In the genomic region with DNA sequence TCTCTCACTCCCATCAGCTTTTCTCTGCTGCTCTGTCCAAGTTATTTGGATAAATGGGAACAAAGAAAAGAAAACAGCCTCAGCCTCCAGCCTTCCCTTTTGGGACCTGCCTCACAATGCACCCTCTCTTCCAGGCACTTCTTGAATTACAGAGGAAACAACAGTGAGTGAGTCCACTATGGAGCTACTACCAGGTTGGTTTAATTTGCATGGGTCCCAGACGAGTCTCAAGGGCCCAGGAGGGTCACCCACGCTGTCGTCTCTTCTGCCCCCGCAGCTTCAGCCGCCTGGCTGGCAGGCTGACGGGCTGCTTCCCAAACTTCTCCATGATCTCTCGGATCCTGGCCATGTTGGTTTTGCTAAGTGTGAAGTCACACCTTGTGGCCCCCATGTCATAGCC, we compare ENCODE assay signal across 27 cellular contexts.
DNase-seq lines count a peak whose midpoint lies in the region; ATAC-seq and TF ChIP-seq lines count a peak whose summit lies in the region.
"Had no signal": no experiment of that assay in that cellular context is flagged by ENCODE, and none has a peak within 500 bp of the region (broad histone marks: within the 10 kb centered on the region; RNA-seq: fewer than 3 reads in every experiment).

No MANE protein-coding gene starts in this region.

- H3K79me2 ChIP-seq in GM23338 (replicated peaks; ENCODE audit: insufficient read depth) = no peaks in the 10 kb centered on the region

- H3K4me1 Mint-ChIP-seq in GM23338 (peaks cover 19% of the 10 kb centered on the region), glutamatergic neuron (ENCODE audit: low read depth, unreplicated experiment) (peaks cover 9% of the 10 kb centered on the region)
- H3K4me1 Mint-ChIP-seq: CD14-positive monocyte; CD8-positive, alpha-beta memory T cell had no signal

- H3K4me2 ChIP-seq in GM23338 = peak overlapping the region; percentile 68; the same call in 1 of the 2 replicates

- H3K9ac ChIP-seq in NT2/D1 (ENCODE audit: insufficient read length, low read depth) = peak overlapping the region; percentile 5

- intact Hi-C loops in sciatic nerve (cut with DNase I) = no loop called here

- peaks cover 14% of the 10 kb centered on the region for H3K9me3 Mint-ChIP-seq in GM23338
- peaks cover 6% of the 10 kb centered on the region for H3K9me3 Mint-ChIP-seq in glutamatergic neuron (ENCODE audit: unreplicated experiment)
- H3K9me3 Mint-ChIP-seq: CD8-positive, alpha-beta memory T cell had no signal

- H3K27ac ChIP-seq in GM23338 (ENCODE audit: low read depth) = no peak overlapping the region
- H3K27ac ChIP-seq: RWPE1 had no signal

- H3K4me3 Mint-ChIP-seq in GM23338 (no peak overlapping the region), glutamatergic neuron (ENCODE audit: unreplicated experiment) (no peak overlapping the region)
- H3K4me3 Mint-ChIP-seq: CD14-positive monocyte; CD8-positive, alpha-beta memory T cell had no signal

- peaks cover 6% of the 10 kb centered on the region for H3K27me3 Mint-ChIP-seq in GM23338 (ENCODE audit: insufficient read depth, low read depth, poor library complexity)
- H3K27me3 Mint-ChIP-seq in glutamatergic neuron (ENCODE audit: unreplicated experiment) = no peaks in the 10 kb centered on the region

- no peak overlapping the region for H3K27ac Mint-ChIP-seq in GM23338
- H3K27ac Mint-ChIP-seq in glutamatergic neuron (ENCODE audit: unreplicated experiment) = no peak overlapping the region
- H3K27ac Mint-ChIP-seq: CD8-positive, alpha-beta memory T cell had no signal

- no peaks in the 10 kb centered on the region for H3F3A ChIP-seq in GM23338 (replicated peaks; ENCODE audit: low read depth)

- no peaks in the 10 kb centered on the region for H4K20me1 ChIP-seq in GM23338 (replicated peaks; ENCODE audit: insufficient read depth)

- H2AFZ ChIP-seq in GM23338 = peak overlapping the region; percentile 52

- ATAC-seq in GM23338 (peak; percentile 16; the same call in 1 of the 3 replicates), sciatic nerve (peak; percentile 24), HG03342 (IDR thresholded peaks at IDR 0.05; ENCODE audit: unreplicated experiment) (no peak)
- ATAC-seq: GM12878, Panc1 had no signal

- TF ChIP-seq CTCF in GM23338 (conservative IDR thresholded peaks at IDR 0.05; ENCODE audit: low read depth in 2 of 2) = no peak
- no peak for TF ChIP-seq CTCF in glutamatergic neuron (IDR thresholded peaks at IDR 0.05; ENCODE audit: partially characterized antibody, unreplicated experiment)

- no peak overlapping the region for H3K4me3 ChIP-seq in GM23338
- no peak overlapping the region for H3K4me3 ChIP-seq in NT2/D1 (ENCODE audit: insufficient read length, low read depth)
- H3K4me3 ChIP-seq: GM12878, MG63 had no signal

- H3K36me3 Mint-ChIP-seq in GM23338 (ENCODE audit: low read depth) = peaks cover 22% of the 10 kb centered on the region
- peaks cover 13% of the 10 kb centered on the region for H3K36me3 Mint-ChIP-seq in glutamatergic neuron (ENCODE audit: unreplicated experiment)
- H3K36me3 Mint-ChIP-seq: CD14-positive monocyte; CD8-positive, alpha-beta memory T cell had no signal

- H3K36me3 ChIP-seq in GM23338 (ENCODE audit: insufficient read depth) (no peaks in the 10 kb centered on the region), NT2/D1 (ENCODE audit: insufficient read depth, insufficient read length, low read length) (peaks cover 4% of the 10 kb centered on the region)
- H3K36me3 ChIP-seq: BE2C, MG63 had no signal

- peaks cover 16% of the 10 kb centered on the region for H3K9me3 ChIP-seq in NT2/D1 (ENCODE audit: insufficient read depth, low read length)
- H3K9me3 ChIP-seq: BE2C, MG63 had no signal

- peaks cover 16% of the 10 kb centered on the region for H3K4me1 ChIP-seq in GM23338 (ENCODE audit: insufficient read depth)
- H3K4me1 ChIP-seq in NT2/D1 (ENCODE audit: insufficient read depth, insufficient read length) = peaks cover 9% of the 10 kb centered on the region

- DNase-seq in GM23338 (ENCODE audit: low spot score) (no peak), NT2/D1 (ENCODE audit: low read depth, low spot score) (no peak), islet precursor cell (peak; percentile 55), sciatic nerve (ENCODE audit: low spot score) (no peak), glutamatergic neuron (no peak), SHP77 treated with DMSO at 0.1 percent for 48 hours (lab: John Stamatoyannopoulos, UW) (no peak)
- DNase-seq: 8988T; ACHN; BE2C; CD8-positive, alpha-beta memory T cell; DMS 273 treated with DMSO at 0.1 percent for 48 hours; DMS79; EL; GDM1; IMR-90; KG1; MG63; NCI-H2029; NCI-H226; NCI-H510A; NCI-H69; SHP77 had no signal

- H3K27me3 ChIP-seq in GM23338 (ENCODE audit: insufficient read depth) (no peaks in the 10 kb centered on the region), NT2/D1 (ENCODE audit: insufficient read depth, insufficient read length) (no peaks in the 10 kb centered on the region)
- H3K27me3 ChIP-seq: BE2C, MG63 had no signal

- H3K9me2 ChIP-seq in GM23338 (ENCODE audit: insufficient read depth) = peaks cover 4% of the 10 kb centered on the region; the same call in 1 of the 2 replicates

TF ChIP-seq in GM23338, 12 proteins besides CTCF, POLR2A, EP300 and RAD21:
- TF ChIP-seq EZH2phosphoT487 (IDR thresholded peaks at IDR 0.05; ENCODE audit: unreplicated experiment) = no peak
TF ChIP-seq in GM23338: peak in this region for 0.
